20 cellular contexts compared by ENCODE assay signal in the genomic region with DNA sequence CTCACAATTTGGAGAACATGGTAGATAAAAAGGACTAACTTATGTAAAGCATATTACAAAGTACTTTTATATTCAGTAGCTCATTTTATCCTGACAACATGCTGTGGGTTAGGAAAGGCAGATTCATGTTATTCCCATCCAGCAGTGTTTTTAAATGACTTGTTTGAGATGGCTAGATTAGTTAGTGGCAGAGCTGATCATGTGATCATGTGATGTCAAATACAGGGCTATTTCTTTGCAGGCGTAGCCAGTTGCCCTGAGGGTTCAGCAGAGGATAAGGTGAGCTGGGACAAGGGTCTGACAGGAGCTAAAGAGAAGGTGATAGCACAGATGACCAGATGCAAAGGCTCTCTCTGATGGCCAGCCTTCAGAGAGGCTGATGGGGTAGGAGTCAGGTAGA.
DNase-seq lines count a peak whose midpoint lies in the region; ATAC-seq, FAIRE-seq and TF ChIP-seq lines count a peak whose summit lies in the region.
"Had no signal": no experiment of that assay in that cellular context is flagged by ENCODE, and none has a peak within 500 bp of the region (broad histone marks: within the 10 kb centered on the region; RNA-seq: fewer than 3 reads in every experiment).

No MANE protein-coding gene starts in this region.

- H3K79me1 ChIP-seq in neuronal stem cell (ENCODE audit: low read depth, low read length): no peaks in the 10 kb centered on the region

- BruUV-seq in K562 (replicated peaks; lab: Mats Ljungman, UMichigan): no TSS peak
- BruUV-seq in Caco-2 (replicated peaks; lab: Mats Ljungman, UMichigan): no TSS peak

- H2BK12ac ChIP-seq in neuronal stem cell (ENCODE audit: low read length): no peak overlapping the region

- no peak overlapping the region for H3K4me2 ChIP-seq in K562 (ENCODE audit: insufficient read depth, low read length)
- H3K4me2 ChIP-seq in neuronal stem cell (ENCODE audit: insufficient read depth, low read length, poor library complexity, severe bottlenecking): no peak overlapping the region
- H3K4me2 ChIP-seq: BLaER1 had no signal

- H3K4me1 ChIP-seq in K562 (replicated peaks in 1 of 2; ENCODE audit: control insufficient read depth in 2 of 2, insufficient read depth in 2 of 2, low read length in 2 of 2) (peaks cover 0 to 3% of the 10 kb centered on the region in 2 experiments; a peak in 2 of 5 replicates), neuronal stem cell (ENCODE audit: control insufficient read depth in 2 of 2, insufficient read depth in 1 of 2, low read depth in 1 of 2, low read length in 2 of 2) (peaks cover 0 to 2% of the 10 kb centered on the region in 2 donors), Caco-2 (no peaks in the 10 kb centered on the region)
- H3K4me1 ChIP-seq: BLaER1 had no signal

- H3K4me3 ChIP-seq in K562 (no peak overlapping the region), neuronal stem cell (ENCODE audit: low read length in 2 of 2) (no peak overlapping the region), Caco-2 (ENCODE audit: low read depth, low read length) (no peak overlapping the region)
- H3K4me3 ChIP-seq: BLaER1, GM23248 had no signal

- no peak overlapping the region for H3K18ac ChIP-seq in neuronal stem cell (ENCODE audit: low read length)

- no peaks in the 10 kb centered on the region for H4K20me1 ChIP-seq in K562 (replicated peaks; ENCODE audit: control insufficient read depth, insufficient read depth, low read length)
- H4K20me1 ChIP-seq: BLaER1 had no signal

- no peak overlapping the region for H3K23ac ChIP-seq in neuronal stem cell (ENCODE audit: low read depth, low read length, poor library complexity)

- peak; percentile 26 for DNase-seq in activated CD8-positive, alpha-beta memory T cell treated with anti-CD3 and anti-CD28 coated beads for 24 hours
- no peak for DNase-seq in activated CD8-positive, alpha-beta memory T cell treated with anti-CD3 and anti-CD28 coated beads, Interleukin-2, amount 50 U/mL, for 48 hours
- DNase-seq in K562 (ENCODE audit: extremely low read depth in 1 of 4, low spot score in 3 of 4) (no peak), neuronal stem cell (ENCODE audit: low spot score) (no peak), NCI-H748 treated with DMSO at 0.1 percent for 48 hours (lab: John Stamatoyannopoulos, UW) (no peak), Caco-2 (no peak)
- DNase-seq: 8988T; CD8-positive, alpha-beta memory T cell; COR-L47; GM23248; HFFc6; IMR-90 had no signal

- no peak overlapping the region for H4K91ac ChIP-seq in neuronal stem cell (ENCODE audit: low read depth, low read length, poor library complexity)

- no peak overlapping the region for H2BK120ac ChIP-seq in neuronal stem cell (ENCODE audit: low read depth, low read length)

- H2BK5ac ChIP-seq in neuronal stem cell (ENCODE audit: low read length): no peak overlapping the region

- no peaks in the 10 kb centered on the region for H3K36me3 Mint-ChIP-seq in Caco-2 (ENCODE audit: insufficient read depth, unreplicated experiment)
- H3K36me3 Mint-ChIP-seq: CD8-positive, alpha-beta memory T cell had no signal

- no peak for TF ChIP-seq CTCF in K562 (IDR thresholded peaks at IDR 0.05 in 2 of 3, conservative IDR thresholded peaks at IDR 0.05 in 1 of 3; ENCODE audit: insufficient read depth in 2 of 3, low read depth in 1 of 3, low read length in 3 of 3)
- TF ChIP-seq CTCF in Caco-2 (IDR thresholded peaks at IDR 0.05; ENCODE audit: insufficient read depth in 1 of 2, low read depth in 1 of 2, low read length in 1 of 2, severe bottlenecking in 1 of 2, unreplicated experiment in 1 of 2): no peak

- no peak overlapping the region for H3K4me3 Mint-ChIP-seq in Caco-2 (ENCODE audit: unreplicated experiment)
- H3K4me3 Mint-ChIP-seq: CD8-positive, alpha-beta memory T cell; HFFc6 had no signal

- no peak for FAIRE-seq in K562 (lab: Jason Lieb, UNC)
- FAIRE-seq: D721Med, G401.6, GM12891, GM19239, HTR-8/SVneo had no signal

- H3K14ac ChIP-seq in neuronal stem cell (ENCODE audit: low read length): no peak overlapping the region

- H3K36me3 ChIP-seq in K562 (ENCODE audit: control insufficient read depth, insufficient read depth, low read length) (peaks cover 43% of the 10 kb centered on the region; the same call in 2 of the 3 replicates), neuronal stem cell (replicated peaks in 1 of 2; ENCODE audit: control insufficient read depth in 2 of 2, insufficient read depth in 2 of 2, low read length in 2 of 2) (peaks cover 10 to 91% of the 10 kb centered on the region in 2 donors), Caco-2 (ENCODE audit: control insufficient read depth, insufficient read depth, low read length) (no peaks in the 10 kb centered on the region)

- H2BK15ac ChIP-seq in neuronal stem cell (ENCODE audit: low read length): no peak overlapping the region

- no peak for TF ChIP-seq RAD21 in K562 (CRISPR knock-in tag; conservative IDR thresholded peaks at IDR 0.05 in 1 of 2, IDR thresholded peaks at IDR 0.05 in 1 of 2)

- no peak overlapping the region for H2AFZ ChIP-seq in K562 (ENCODE audit: low read depth, low read length)
- no peak overlapping the region for H2AFZ ChIP-seq in neuronal stem cell (ENCODE audit: low read length)
- H2AFZ ChIP-seq: GM23248 had no signal

- no peak overlapping the region for H2AK5ac ChIP-seq in neuronal stem cell (ENCODE audit: low read depth, low read length)

- H3K9ac ChIP-seq in K562 (ENCODE audit: insufficient read depth in 1 of 2, low read depth in 2 of 2, low read length in 2 of 2) (no peak overlapping the region), neuronal stem cell (ENCODE audit: low read depth, low read length, poor library complexity) (peak overlapping the region; percentile 5)
- H3K9ac ChIP-seq: BLaER1, GM23248 had no signal

- H3K27me3 ChIP-seq in K562 (ENCODE audit: control insufficient read depth in 2 of 2, insufficient read depth in 2 of 2, low read length in 2 of 2) (no peaks in the 10 kb centered on the region), neuronal stem cell (ENCODE audit: control insufficient read depth in 3 of 3, insufficient read depth in 3 of 3, low read depth in 1 of 3, low read length in 3 of 3) (no peaks in the 10 kb centered on the region), Caco-2 (replicated peaks; ENCODE audit: control insufficient read depth, insufficient read depth, low read length) (no peaks in the 10 kb centered on the region; the same call in 1 of the 2 replicates)
- H3K27me3 ChIP-seq: BLaER1 had no signal

- H3K9me1 ChIP-seq in K562 (ENCODE audit: control insufficient read depth, insufficient read depth, low read length): no peaks in the 10 kb centered on the region

- WGBS in K562 (ENCODE audit: insufficient coverage, low coverage, missing lambda C conversion rate): 75% methylated on average over 1 of the region's 1 CpG
- WGBS in neuronal stem cell (ENCODE audit: extremely low coverage in 2 of 2, insufficient read length in 2 of 2, insufficient replicate concordance in 1 of 2), 2 donors: no CpG with 5 or more reads among the region's 1 CpG

- POLR2A ChIA-PET in K562 (lab: Yijun Ruan, JAX) (interaction anchor here (0.6 to 1.6 kb wide), 5 partner anchors 9 to 104 kb away, joined by 3 to 6 read pairs (median 3); no protein-coding TSS in a partner anchor), Caco-2 (lab: Charles Lee) (no interaction called here)

- no peaks in the 10 kb centered on the region for H3K9me3 Mint-ChIP-seq in Caco-2 (ENCODE audit: unreplicated experiment)
- H3K9me3 Mint-ChIP-seq: CD8-positive, alpha-beta memory T cell; HFFc6 had no signal

- no peak overlapping the region for H3K27ac ChIP-seq in K562 (ENCODE audit: extremely low read depth, low read depth, low read length)
- H3K27ac ChIP-seq in neuronal stem cell (replicated peaks; ENCODE audit: low read length): no peak overlapping the region
- H3K27ac ChIP-seq: BLaER1, GM23248 had no signal

- intact Hi-C loops in K562 (cut with micrococcal nuclease): no loop called here
- intact Hi-C loops in Caco-2 (cut with micrococcal nuclease; ENCODE audit: unreplicated experiment): no loop called here

- CTCF ChIA-PET in K562 (lab: Yijun Ruan, JAX; ENCODE audit: low intra/inter-chr PET ratio): no interaction called here
- CTCF ChIA-PET in Caco-2 (lab: Charles Lee): no interaction called here

- no peak for TF ChIP-seq EP300 in K562 (IDR thresholded peaks at IDR 0.05; ENCODE audit: low read length)

- H3K4me1 Mint-ChIP-seq in Caco-2 (ENCODE audit: low read depth, unreplicated experiment): no peaks in the 10 kb centered on the region

- H3K9me3 ChIP-seq in K562 (replicated peaks; ENCODE audit: control insufficient read depth, insufficient read depth, low read depth, low read length): no peaks in the 10 kb centered on the region
- H3K9me3 ChIP-seq in neuronal stem cell (replicated peaks in 1 of 2; ENCODE audit: control insufficient read depth in 2 of 2, insufficient read depth in 1 of 2, low read depth in 1 of 2, low read length in 2 of 2): no peaks in the 10 kb centered on the region
- no peaks in the 10 kb centered on the region for H3K9me3 ChIP-seq in Caco-2
- H3K9me3 ChIP-seq: BLaER1 had no signal

- no peak overlapping the region for H4K8ac ChIP-seq in neuronal stem cell (ENCODE audit: low read depth, low read length)

- no peak overlapping the region for H3K4ac ChIP-seq in neuronal stem cell (ENCODE audit: low read length)

- H3K27ac Mint-ChIP-seq in Caco-2 (ENCODE audit: unreplicated experiment): no peak overlapping the region
- H3K27ac Mint-ChIP-seq: CD8-positive, alpha-beta memory T cell; HFFc6 had no signal

- H3K27me3 Mint-ChIP-seq in Caco-2 (ENCODE audit: insufficient read depth, unreplicated experiment): peaks cover 21% of the 10 kb centered on the region

- in situ Hi-C loops in K562 (cut with MboI): no loop called here

- H3K79me2 ChIP-seq in K562 (ENCODE audit: control insufficient read depth, insufficient read depth, low read length): no peaks in the 10 kb centered on the region

- no peak for TF ChIP-seq POLR2A in K562 (conservative IDR thresholded peaks at IDR 0.05)

- no peak for ATAC-seq in K562
- ATAC-seq in GM21526 (IDR thresholded peaks at IDR 0.05; ENCODE audit: low FRiP score, unreplicated experiment): no peak
- ATAC-seq: HCT116 had no signal
